Comparison of ENCODE assay signal across 8 cellular contexts in genomic region chr9:121736147-121736721, GRCh38.
DNase-seq lines count a peak whose midpoint lies in the region; TF ChIP-seq lines count a peak whose summit lies in the region.

No MANE protein-coding gene starts in this region.

- H3K9me2 ChIP-seq in OCI-LY7 (ENCODE audit: insufficient read depth, low read length), result no peaks in the 10 kb centered on the region

- peak overlapping the region; percentile 86 for H3K27ac Mint-ChIP-seq in type B pancreatic cell
- H3K27ac Mint-ChIP-seq in CD8-positive, alpha-beta memory T cell, result peak overlapping the region in 1 of 8 donors; percentile 56

- DNase-seq in OCI-LY7 (ENCODE audit: low spot score), result no peak
- DNase-seq in epithelial cell of prostate (ENCODE audit: low read depth, low spot score), result no peak
- peak; percentile 86 for DNase-seq in mesendoderm
- DNase-seq in type B pancreatic cell (ENCODE audit: extremely low spot score, unreplicated experiment), result no peak
- no peak for DNase-seq in 8988T
- DNase-seq in dedifferentiated amniotic fluid mesenchymal stem cell (ENCODE audit: extremely low spot score), result no peak
- no peak for DNase-seq in A172 (ENCODE audit: low spot score)
- no peak for DNase-seq in CD8-positive, alpha-beta memory T cell

- POLR2A ChIA-PET in OCI-LY7 (lab: Charles Lee), result interaction anchor here (0.6 kb wide), 1 partner anchor 208 kb away, joined by 3 read pairs; no protein-coding TSS in a partner anchor
- POLR2A ChIA-PET in CD8-positive, alpha-beta memory T cell (lab: Charles Lee), result no interaction called here

- H3K4ac ChIP-seq in mesendoderm (ENCODE audit: low read depth, low read length), result peak overlapping the region; percentile 70

- H3K4me1 ChIP-seq in OCI-LY7 (ENCODE audit: insufficient read depth, low read length, poor library complexity, severe bottlenecking) (peaks cover 62% of the 10 kb centered on the region), mesendoderm (ENCODE audit: control insufficient read depth, low read depth, low read length) (peaks cover 31% of the 10 kb centered on the region)
- peaks cover 19% of the 10 kb centered on the region for H3K4me1 ChIP-seq in CD8-positive, alpha-beta memory T cell (ENCODE audit: insufficient read depth, low read length)

- H3K4me3 Mint-ChIP-seq in type B pancreatic cell, result peak overlapping the region; percentile 81
- H3K4me3 Mint-ChIP-seq in CD8-positive, alpha-beta memory T cell, result peak overlapping the region in 1 of 7 donors; percentile 8

- no peak overlapping the region for H2BK120ac ChIP-seq in mesendoderm (ENCODE audit: low read depth, low read length)

- peaks cover 13% of the 10 kb centered on the region for H3K27me3 Mint-ChIP-seq in type B pancreatic cell
- H3K27me3 Mint-ChIP-seq in CD8-positive, alpha-beta memory T cell, result peaks cover 9 to 19% of the 10 kb centered on the region in 2 donors

- peaks cover 32% of the 10 kb centered on the region for H3K79me1 ChIP-seq in mesendoderm (ENCODE audit: low read length)

- intact Hi-C loops in OCI-LY7 (cut with micrococcal nuclease; ENCODE audit: unreplicated experiment), result no loop called here

- no peaks in the 10 kb centered on the region for H3K9me3 Mint-ChIP-seq in type B pancreatic cell
- H3K9me3 Mint-ChIP-seq in CD8-positive, alpha-beta memory T cell, result no peaks in the 10 kb centered on the region

- H4K20me1 ChIP-seq in OCI-LY7 (ENCODE audit: insufficient read depth, low read length), result no peaks in the 10 kb centered on the region

- no peak overlapping the region for H4K8ac ChIP-seq in mesendoderm (ENCODE audit: low read depth, low read length)

- peak overlapping the region; percentile 45 for H2BK5ac ChIP-seq in mesendoderm (ENCODE audit: low read length)

- peak overlapping the region; percentile 80 for H3K9ac ChIP-seq in mesendoderm (ENCODE audit: low read length)

- H3K4me1 Mint-ChIP-seq in type B pancreatic cell (ENCODE audit: unreplicated experiment), result peaks cover 71% of the 10 kb centered on the region
- H3K4me1 Mint-ChIP-seq in CD8-positive, alpha-beta memory T cell, result peaks cover 36 to 44% (median 43%) of the 10 kb centered on the region in 3 donors

- H3K18ac ChIP-seq in mesendoderm (ENCODE audit: low read length), result peak overlapping the region; percentile 53

- no peaks in the 10 kb centered on the region for H3K27me3 ChIP-seq in mesendoderm (ENCODE audit: insufficient read depth, low read length, poor library complexity)
- no peaks in the 10 kb centered on the region for H3K27me3 ChIP-seq in CD8-positive, alpha-beta memory T cell (ENCODE audit: insufficient read depth, low read length, poor library complexity, severe bottlenecking)

- BruUV-seq in OCI-LY7 (replicated peaks; lab: Mats Ljungman, UMichigan), result no TSS peak

- H3K27ac ChIP-seq in OCI-LY7 (ENCODE audit: low read depth, low read length, poor library complexity, severe bottlenecking) (no peak overlapping the region), epithelial cell of prostate (peak overlapping the region; percentile 67), mesendoderm (ENCODE audit: low read depth, low read length) (peak overlapping the region; percentile 64)
- H3K27ac ChIP-seq in CD8-positive, alpha-beta memory T cell (ENCODE audit: low read depth, low read length), result no peak overlapping the region

- no peak for TF ChIP-seq CTCF in OCI-LY7 (conservative IDR thresholded peaks at IDR 0.05; ENCODE audit: low read length)
- TF ChIP-seq CTCF in type B pancreatic cell (conservative IDR thresholded peaks at IDR 0.05), result no peak

- no peak overlapping the region for H2BK15ac ChIP-seq in mesendoderm (replicated peaks; ENCODE audit: low read depth)

- H3K9me3 ChIP-seq in OCI-LY7 (ENCODE audit: low read length), result no peaks in the 10 kb centered on the region
- no peaks in the 10 kb centered on the region for H3K9me3 ChIP-seq in CD8-positive, alpha-beta memory T cell (ENCODE audit: low read length)

- no CpG with 5 or more reads among the region's 48 CpGs for WGBS in mesendoderm (ENCODE audit: extremely low coverage, insufficient coverage, low lambda C conversion rate)

- H3K4me3 ChIP-seq in OCI-LY7 (ENCODE audit: low read depth, low read length, poor library complexity, severe bottlenecking), result no peak overlapping the region
- peak overlapping the region; percentile 55 for H3K4me3 ChIP-seq in mesendoderm (ENCODE audit: low read length)
- H3K4me3 ChIP-seq in CD8-positive, alpha-beta memory T cell (ENCODE audit: low read length), result no peak overlapping the region

- H3K4me2 ChIP-seq in OCI-LY7 (ENCODE audit: low read length) (peak overlapping the region; percentile 21; the same call in 1 of the 2 replicates), mesendoderm (ENCODE audit: low read length) (peak overlapping the region; percentile 93)

- peak overlapping the region; percentile 88 for H3K56ac ChIP-seq in mesendoderm (ENCODE audit: low read length)

- H2AK5ac ChIP-seq in mesendoderm (ENCODE audit: low read length), result no peak overlapping the region

- no peak overlapping the region for H2AFZ ChIP-seq in OCI-LY7 (ENCODE audit: low read length)

- peak overlapping the region; percentile 68 for H3K23ac ChIP-seq in mesendoderm (ENCODE audit: low read length)

- H4K5ac ChIP-seq in mesendoderm (ENCODE audit: low read length), result no peak overlapping the region

- H3K79me2 ChIP-seq in OCI-LY7 (ENCODE audit: insufficient read depth, low read depth, low read length), result no peaks in the 10 kb centered on the region
- peaks cover 7% of the 10 kb centered on the region for H3K79me2 ChIP-seq in mesendoderm (ENCODE audit: control insufficient read depth, insufficient read depth, low read length)

- H3K36me3 ChIP-seq in OCI-LY7 (ENCODE audit: insufficient read depth, low read length), result no peaks in the 10 kb centered on the region
- H3K36me3 ChIP-seq in mesendoderm (ENCODE audit: control insufficient read depth, insufficient read depth, low read length), result no peaks in the 10 kb centered on the region
- H3K36me3 ChIP-seq in CD8-positive, alpha-beta memory T cell (ENCODE audit: insufficient read depth, low read length), result no peaks in the 10 kb centered on the region

- CTCF ChIA-PET in OCI-LY7 (lab: Charles Lee; ENCODE audit: unreplicated experiment), result no interaction called here
- CTCF ChIA-PET in CD8-positive, alpha-beta memory T cell (lab: Charles Lee), result no interaction called here

- no peaks in the 10 kb centered on the region for H3K36me3 Mint-ChIP-seq in type B pancreatic cell
- H3K36me3 Mint-ChIP-seq in CD8-positive, alpha-beta memory T cell, result no peaks in the 10 kb centered on the region

Comparison
In these comparisons a context has a peak if more than half of its experiments do, and no peak if none do; other contexts are left out.
1. H3K27ac ChIP-seq: peak in epithelial cell of prostate (single experiment) and mesendoderm (single experiment); none in OCI-LY7 (single experiment) and CD8-positive, alpha-beta memory T cell (single experiment).